Comparison of ENCODE assay signal across 13 cellular contexts in the genomic region with DNA sequence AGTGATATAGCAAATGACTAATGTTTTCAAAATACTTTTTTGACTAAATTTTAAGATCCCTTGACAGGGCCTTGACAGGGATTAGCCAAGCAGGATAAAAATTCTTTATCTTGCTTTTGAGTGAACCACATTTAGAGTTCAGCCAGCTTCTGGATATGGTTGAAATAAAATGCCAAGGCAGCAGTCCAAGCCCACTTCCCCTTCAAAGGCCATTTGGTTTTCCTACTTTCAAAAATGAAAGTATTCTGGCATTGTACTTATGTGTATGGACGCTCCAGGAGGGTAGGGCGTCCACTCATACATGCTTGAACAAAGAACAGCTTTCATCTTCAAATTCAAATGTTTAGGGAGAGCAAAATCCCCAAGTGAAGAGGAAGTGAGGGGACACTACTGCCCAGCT.
"Had no signal": no experiment of that assay in that cellular context is flagged by ENCODE, and none has a peak within 500 bp of the region (broad histone marks: within the 10 kb centered on the region; RNA-seq: fewer than 3 reads in every experiment).

No MANE protein-coding gene starts in this region.

- H3K36me3 ChIP-seq: right atrium auricular region, tibial artery had no signal

- H3K9me3 ChIP-seq: right atrium auricular region, tibial artery had no signal

- H3K4me3 ChIP-seq: right atrium auricular region, skin epidermis, tibial artery had no signal

- H3K9me3 Mint-ChIP-seq: activated CD4-positive, alpha-beta memory T cell treated with anti-CD3 and anti-CD28 coated beads for 36 hours; activated naive CD4-positive, alpha-beta T cell treated with anti-CD3 and anti-CD28 coated beads, Interleukin-2, amount 50 U/mL, for 72 hours; activated T-cell treated with anti-CD3 and anti-CD28 coated beads, Interleukin-2, amount 50 U/mL, for 4 hours; immature natural killer cell had no signal

- H3K4me3 Mint-ChIP-seq: activated CD4-positive, alpha-beta memory T cell treated with anti-CD3 and anti-CD28 coated beads for 36 hours; activated T-cell treated with anti-CD3 and anti-CD28 coated beads, Interleukin-2, amount 50 U/mL, for 4 hours; immature natural killer cell; naive thymus-derived CD4-positive, alpha-beta T cell; T-helper 17 cell had no signal

- H3K36me3 Mint-ChIP-seq: activated CD4-positive, alpha-beta memory T cell treated with anti-CD3 and anti-CD28 coated beads for 36 hours; activated naive CD4-positive, alpha-beta T cell treated with anti-CD3 and anti-CD28 coated beads, Interleukin-2, amount 50 U/mL, for 72 hours; immature natural killer cell; naive thymus-derived CD4-positive, alpha-beta T cell had no signal

- H3K27ac ChIP-seq: right atrium auricular region, skin epidermis, tibial artery had no signal

- H3K27me3 ChIP-seq: right atrium auricular region, tibial artery had no signal

- H3K27ac Mint-ChIP-seq: activated CD4-positive, alpha-beta memory T cell treated with anti-CD3 and anti-CD28 coated beads for 36 hours; activated naive CD4-positive, alpha-beta T cell treated with anti-CD3 and anti-CD28 coated beads, Interleukin-2, amount 50 U/mL, for 72 hours; immature natural killer cell; naive thymus-derived CD4-positive, alpha-beta T cell; T-helper 17 cell had no signal

- H3K4me1 Mint-ChIP-seq: immature natural killer cell had no signal

- DNase-seq: activated CD4-positive, alpha-beta memory T cell treated with anti-CD3 and anti-CD28 coated beads for 36 hours; activated CD4-positive, CD25-positive, alpha-beta regulatory T cell treated with anti-CD3 and anti-CD28 coated beads, Interleukin-2, amount 50 U/mL, for 72 hours; activated effector memory CD4-positive, alpha-beta T cell treated with anti-CD3 and anti-CD28 coated beads, Interleukin-2, amount 50 U/mL, for 16 hours; activated T-cell treated with anti-CD3 and anti-CD28 coated beads, Interleukin-2, amount 50 U/mL, for 4 hours; effector CD8-positive, alpha-beta T cell; immature natural killer cell; left cardiac atrium; naive thymus-derived CD4-positive, alpha-beta T cell; T-helper 17 cell; tibial artery had no signal

- ATAC-seq: activated naive CD4-positive, alpha-beta T cell treated with anti-CD3 and anti-CD28 coated beads, Interleukin-2, amount 50 U/mL, for 72 hours; activated T-cell treated with anti-CD3 and anti-CD28 coated beads, Interleukin-2, amount 50 U/mL, for 4 hours; naive thymus-derived CD4-positive, alpha-beta T cell; T-helper 17 cell had no signal

- H3K4me1 ChIP-seq: right atrium auricular region, tibial artery had no signal
